ENCODE assay signal across 12 cellular contexts in genomic region chr7:127905491-127906330, GRCh38.
DNase-seq lines count a peak whose midpoint lies in the region; ATAC-seq and TF ChIP-seq lines count a peak whose summit lies in the region.
"Had no signal": no experiment of that assay in that cellular context is flagged by ENCODE, and none has a peak within 500 bp of the region (broad histone marks: within the 10 kb centered on the region; RNA-seq: fewer than 3 reads in every experiment).

No MANE protein-coding gene starts in this region.

- no peak overlapping the region for H2AFZ ChIP-seq in PC-3 (ENCODE audit: low read length)

- H3K4me2 ChIP-seq in PC-3 (ENCODE audit: low read length) = no peak overlapping the region

- no peaks in the 10 kb centered on the region for H3K9me3 ChIP-seq in PC-3 (ENCODE audit: low read length)
- H3K9me3 ChIP-seq: upper lobe of left lung had no signal

- no peaks in the 10 kb centered on the region for H3K9me2 ChIP-seq in PC-3 (replicated peaks; ENCODE audit: low read length)

- POLR2A ChIA-PET in PC-3 (lab: Charles Lee; ENCODE audit: unreplicated experiment) = interaction anchor here (0.5 kb wide), 1 partner anchor 20 kb away, joined by 3 read pairs; no protein-coding TSS in a partner anchor

- H3K27me3 ChIP-seq in PC-3 (ENCODE audit: low read length) = no peaks in the 10 kb centered on the region
- H3K27me3 ChIP-seq: upper lobe of left lung had no signal

- H3K9me3 Mint-ChIP-seq in activated CD4-positive, alpha-beta T cell treated with anti-CD3 and anti-CD28 coated beads, Interleukin-2, amount 10 ng/mL, durations not matched to agents 24 days and 14 days = no peaks in the 10 kb centered on the region

- DNase-seq in activated CD4-positive, alpha-beta T cell treated with anti-CD3 and anti-CD28 coated beads, Interleukin-2, amount 10 ng/mL, durations not matched to agents 24 days and 14 days = peak; percentile 75
- no peak for DNase-seq in activated CD4-positive, alpha-beta T cell treated with anti-CD3 and anti-CD28 coated beads, Interleukin-2, amount 50 U/mL, for 48 hours
- DNase-seq in PC-3 = peak; percentile 16
- DNase-seq in dermis microvascular lymphatic vessel endothelial cell (ENCODE audit: low read depth in 2 of 2) = peak; percentile 39 to 88
- DNase-seq in renal cortical epithelial cell (ENCODE audit: low read depth) = peak; percentile 54
- no peak for DNase-seq in DMS153 treated with DMSO at 0.1 percent for 48 hours (lab: John Stamatoyannopoulos, UW; ENCODE audit: unreplicated experiment)
- DNase-seq in NAMALWA (ENCODE audit: low spot score) = no peak
- DNase-seq in NCI-H345 treated with DMSO at 0.1 percent for 48 hours (lab: John Stamatoyannopoulos, UW; ENCODE audit: unreplicated experiment) = no peak
- DNase-seq: NCI-H345; occipital lobe; stimulated activated CD4-positive, alpha-beta T cell treated with anti-CD3 and anti-CD28 coated beads, Interleukin-4, amount 100 ng/mL, for 4 hours; upper lobe of left lung had no signal

- H3K4me3 Mint-ChIP-seq in activated CD4-positive, alpha-beta T cell treated with anti-CD3 and anti-CD28 coated beads, Interleukin-2, amount 10 ng/mL, durations not matched to agents 24 days and 14 days = no peak overlapping the region

- H4K20me1 ChIP-seq in PC-3 (ENCODE audit: low read length) = no peaks in the 10 kb centered on the region; the same call in 1 of the 2 replicates

- H3K27ac Mint-ChIP-seq in activated CD4-positive, alpha-beta T cell treated with anti-CD3 and anti-CD28 coated beads, Interleukin-2, amount 10 ng/mL, durations not matched to agents 24 days and 14 days = peak overlapping the region; percentile 74

- H3K4me1 ChIP-seq in PC-3 (ENCODE audit: insufficient read depth, low read length) = peaks cover 11% of the 10 kb centered on the region

- peaks cover 61% of the 10 kb centered on the region for H3K4me1 Mint-ChIP-seq in activated CD4-positive, alpha-beta T cell treated with anti-CD3 and anti-CD28 coated beads, Interleukin-2, amount 10 ng/mL, durations not matched to agents 24 days and 14 days

- CTCF ChIA-PET in PC-3 (lab: Charles Lee) = no interaction called here

- H3F3A ChIP-seq in PC-3 (ENCODE audit: low read length, unreplicated experiment) = no peaks in the 10 kb centered on the region

- 0 out of 2 replicates have a peak, but pooled peaks cover 3% of the 10 kb centered on the region for H3K79me2 ChIP-seq in PC-3 (ENCODE audit: low read length)

- TF ChIP-seq CTCF in PC-3 (conservative IDR thresholded peaks at IDR 0.05; ENCODE audit: low read depth, low read length) = no peak

- BruUV-seq in PC-3 (replicated peaks; lab: Mats Ljungman, UMichigan) = TSS peak; percentile 16

- H3K9ac ChIP-seq in PC-3 (ENCODE audit: low read length) = no peak overlapping the region

- peak; percentile 50 for ATAC-seq in PC-3

- no peak overlapping the region for H3K27ac ChIP-seq in PC-3 (ENCODE audit: low read length)
- H3K27ac ChIP-seq: upper lobe of left lung had no signal

- intact Hi-C loops in activated CD4-positive, alpha-beta T cell treated with anti-CD3 and anti-CD28 coated beads, Interleukin-2, amount 10 ng/mL, durations not matched to agents 24 days and 14 days (cut with micrococcal nuclease) = loop anchor here (5.0 kb wide), 1 partner anchor 198 kb away; no protein-coding TSS in a partner anchor
- intact Hi-C loops in PC-3 (cut with micrococcal nuclease) = no loop called here

- no peaks in the 10 kb centered on the region; the same call in 1 of the 2 replicates for H3K36me3 ChIP-seq in PC-3 (ENCODE audit: low read depth, low read length)

- no peak overlapping the region for H3K4me3 ChIP-seq in PC-3 (ENCODE audit: low read length)
- H3K4me3 ChIP-seq: upper lobe of left lung had no signal

- peaks cover 39% of the 10 kb centered on the region for H3K36me3 Mint-ChIP-seq in activated CD4-positive, alpha-beta T cell treated with anti-CD3 and anti-CD28 coated beads, Interleukin-2, amount 10 ng/mL, durations not matched to agents 24 days and 14 days (ENCODE audit: low read depth)

- H3K27me3 Mint-ChIP-seq in activated CD4-positive, alpha-beta T cell treated with anti-CD3 and anti-CD28 coated beads, Interleukin-2, amount 10 ng/mL, durations not matched to agents 24 days and 14 days = no peaks in the 10 kb centered on the region

Comparison
In these comparisons a context has a peak if more than half of its experiments do, and no peak if none do; other contexts are left out.
1. DNase-seq: peak in activated CD4-positive, alpha-beta T cell treated with anti-CD3 and anti-CD28 coated beads, Interleukin-2, amount 10 ng/mL, durations not matched to agents 24 days and 14 days (single experiment), PC-3 (single experiment), dermis microvascular lymphatic vessel endothelial cell (2 of 2) and renal cortical epithelial cell (single experiment); none in activated CD4-positive, alpha-beta T cell treated with anti-CD3 and anti-CD28 coated beads, Interleukin-2, amount 50 U/mL, for 48 hours (0 of 2), DMS153 treated with DMSO at 0.1 percent for 48 hours (single experiment), NAMALWA (single experiment) and NCI-H345 treated with DMSO at 0.1 percent for 48 hours (single experiment).